In genomic region chr11:62322524-62322923, GRCh38 we compare ENCODE assay signal across 10 cellular contexts. TPM values are rescaled to one million over a fixed set of nuclear protein-coding genes. Genes with fewer than 3 reads are reported as not detected.
"Had no signal": no experiment of that assay in that cellular context is flagged by ENCODE, and none has a peak within 500 bp of the region (broad histone marks: within the 10 kb centered on the region; RNA-seq: fewer than 3 reads in every experiment).

No MANE protein-coding gene starts in this region.

- H3K36me3 ChIP-seq: HAP-1 had no signal

- DNase-seq: GM23248, GOT3, H7, HFFc6, IMR-90 had no signal

- ATAC-seq: HCT116 had no signal

- H3K9me3 Mint-ChIP-seq: HFFc6 had no signal

- H3K9ac ChIP-seq: GM23248 had no signal

- H3K27ac Mint-ChIP-seq: HFFc6 had no signal

- H2AFZ ChIP-seq: GM23248 had no signal

- H3K27ac ChIP-seq: GM23248, HL-60 had no signal

- H3K4me3 Mint-ChIP-seq: HFFc6 had no signal

- H3K9me3 ChIP-seq: HAP-1 had no signal

- H3K4me3 ChIP-seq: GM23248, HAP-1 had no signal

RNA-seq across cellular contexts. Expression of gene ASRGL1, which starts 14.7 kb away (rescaled TPM):
- total RNA-seq: IMR-90 had no signal

RNA-seq across cellular contexts. Expression of gene SCGB1D4, which starts 23.6 kb away (rescaled TPM):
- total RNA-seq: GM23248, H4, H7, HFFc6, HT1080, IMR-90 had no signal
- polyA plus RNA-seq: GM23248, IMR-90 had no signal

RNA-seq across cellular contexts. Expression of gene SCGB2A2, which starts 52.6 kb away (rescaled TPM):
- total RNA-seq: GM23248, H4, H7, HFFc6, HT1080, IMR-90 had no signal
- polyA plus RNA-seq: GM23248, IMR-90 had no signal
